Comparison of ENCODE assay signal across 12 cellular contexts in genomic region chr3:179544981-179545645, GRCh38. TPM values are rescaled to one million over a fixed set of nuclear protein-coding genes. Genes with fewer than 3 reads are reported as not detected.
DNase-seq lines count a peak whose midpoint lies in the region; ATAC-seq and TF ChIP-seq lines count a peak whose summit lies in the region.
"Had no signal": no experiment of that assay in that cellular context is flagged by ENCODE, and none has a peak within 500 bp of the region (broad histone marks: within the 10 kb centered on the region; RNA-seq: fewer than 3 reads in every experiment).

No MANE protein-coding gene starts in this region.

- no peaks in the 10 kb centered on the region for H3K9me3 Mint-ChIP-seq in CD8-positive, alpha-beta T cell

- H3K36me3 ChIP-seq in tibial nerve = no peaks in the 10 kb centered on the region
- no peaks in the 10 kb centered on the region for H3K36me3 ChIP-seq in CD8-positive, alpha-beta T cell (ENCODE audit: insufficient read depth, low read length)

- H3K4me1 ChIP-seq in tibial nerve = no peaks in the 10 kb centered on the region
- no peaks in the 10 kb centered on the region for H3K4me1 ChIP-seq in CD8-positive, alpha-beta T cell (ENCODE audit: insufficient read depth, low read length)

- no peak overlapping the region for H3K4me3 ChIP-seq in AG10803 (ENCODE audit: low read length)
- no peak overlapping the region for H3K4me3 ChIP-seq in astrocyte of the spinal cord (ENCODE audit: low read depth, low read length)
- H3K4me3 ChIP-seq in tibial nerve = no peak overlapping the region
- no peak overlapping the region for H3K4me3 ChIP-seq in CD8-positive, alpha-beta T cell (ENCODE audit: low read depth, low read length)

- no peaks in the 10 kb centered on the region for H3K36me3 Mint-ChIP-seq in CD8-positive, alpha-beta T cell

- TF ChIP-seq EP300 in tibial nerve (IDR thresholded peaks at IDR 0.05) = no peak

- no peaks in the 10 kb centered on the region for H3K4me1 Mint-ChIP-seq in CD8-positive, alpha-beta T cell (ENCODE audit: low read depth)

- no peak for ATAC-seq in CD8-positive, alpha-beta T cell

- no peak overlapping the region for H3K4me3 Mint-ChIP-seq in CD8-positive, alpha-beta T cell

- no peak overlapping the region for H3K27ac ChIP-seq in tibial nerve
- no peak overlapping the region for H3K27ac ChIP-seq in CD8-positive, alpha-beta T cell (ENCODE audit: low read depth, low read length)

- no peak overlapping the region for H3K27ac Mint-ChIP-seq in CD8-positive, alpha-beta T cell

- in situ Hi-C loops in astrocyte of the spinal cord (cut with HindIII; ENCODE audit: low sequenced_read_pairs) = no loop called here

- no peak for TF ChIP-seq POLR2A in tibial nerve (IDR thresholded peaks at IDR 0.05)

- H3K9me3 ChIP-seq in tibial nerve = no peaks in the 10 kb centered on the region
- no peaks in the 10 kb centered on the region for H3K9me3 ChIP-seq in CD8-positive, alpha-beta T cell (ENCODE audit: low read length)

- intact Hi-C loops in CD8-positive, alpha-beta T cell (cut with DNase I, micrococcal nuclease) = no loop called here

- DNase-seq in AG10803 (ENCODE audit: low read depth) = peak; percentile 87
- peak; percentile 91 for DNase-seq in HCEC 1CT
- peak; percentile 91 for DNase-seq in astrocyte of the spinal cord (ENCODE audit: low read depth, low spot score)
- peak; percentile 80 for DNase-seq in iris pigment epithelial cell (ENCODE audit: low read depth)
- no peak for DNase-seq in tibial nerve (ENCODE audit: low spot score in 2 of 2)
- DNase-seq in NCI-H2029 treated with DMSO at 0.1 percent for 48 hours (lab: John Stamatoyannopoulos, UW) = no peak
- no peak for DNase-seq in NK-92 treated with Interleukin-12 subunit alpha and Interleukin-12 subunit beta, amount 100 ng/mL, for 24 hours (lab: John Stamatoyannopoulos, UW)
- no peak for DNase-seq in CD8-positive, alpha-beta T cell
- DNase-seq: NCI-H1092, NCI-H524 treated with DMSO at 0.1 percent for 48 hours, Right ventricle myocardium superior, substantia nigra had no signal

- peaks cover 5% of the 10 kb centered on the region for H3K27me3 Mint-ChIP-seq in CD8-positive, alpha-beta T cell (ENCODE audit: low read depth)

- POLR2A ChIA-PET in CD8-positive, alpha-beta T cell (lab: Charles Lee) = no interaction called here

- TF ChIP-seq CTCF in AG10803 (conservative IDR thresholded peaks at IDR 0.05; ENCODE audit: low read length) (no peak), astrocyte of the spinal cord (IDR thresholded peaks at IDR 0.05; ENCODE audit: low read depth, low read length) (no peak), tibial nerve (IDR thresholded peaks at IDR 0.05) (no peak)
- no peak for TF ChIP-seq CTCF in CD8-positive, alpha-beta T cell (IDR thresholded peaks at IDR 0.05)

- 45 to 46% methylated on average over 2 of the region's 2 CpGs for WGBS in tibial nerve, 2 donors

- CTCF ChIA-PET in CD8-positive, alpha-beta T cell (lab: Charles Lee) = no interaction called here

- no peaks in the 10 kb centered on the region for H3K27me3 ChIP-seq in tibial nerve
- H3K27me3 ChIP-seq in CD8-positive, alpha-beta T cell (ENCODE audit: insufficient read depth, low read length) = no peaks in the 10 kb centered on the region

RNA-seq across cellular contexts. Expression of gene ACTL6A, which starts 17.6 kb away (rescaled TPM):
- 10 to 100 TPM; 25.7 to 52.5 (median 36.3) TPM for total RNA-seq in tibial nerve
- total RNA-seq in CD8-positive, alpha-beta T cell = 10 to 100 TPM; 18.2 to 18.7 TPM

RNA-seq across cellular contexts. Expression of gene MRPL47, which starts 59.3 kb away (rescaled TPM):
- 10 to 100 TPM; 14.9 to 22.2 (median 21.0) TPM for total RNA-seq in tibial nerve
- 10 to 100 TPM; 36.4 to 37.8 TPM for total RNA-seq in CD8-positive, alpha-beta T cell

RNA-seq across cellular contexts. Expression of gene NDUFB5, which starts 59.5 kb away (rescaled TPM):
- 100 to 1,000 TPM in 1 of 4 donors, 10 to 100 TPM in 3; 45.9 to 101 (median 66.4) TPM for total RNA-seq in tibial nerve
- 10 to 100 TPM; 21.0 to 25.6 TPM for total RNA-seq in CD8-positive, alpha-beta T cell

Comparison
In these comparisons a context has a peak if more than half of its experiments do, and no peak if none do; other contexts are left out.
1. DNase-seq: peak in AG10803 (single experiment), HCEC 1CT (single experiment), astrocyte of the spinal cord (single experiment) and iris pigment epithelial cell (single experiment); none in tibial nerve (0 of 2), NCI-H2029 treated with DMSO at 0.1 percent for 48 hours (single experiment), NK-92 treated with Interleukin-12 subunit alpha and Interleukin-12 subunit beta, amount 100 ng/mL, for 24 hours (single experiment) and CD8-positive, alpha-beta T cell (0 of 7).